Comparison of ENCODE assay signal across 36 cellular contexts in the genomic region with DNA sequence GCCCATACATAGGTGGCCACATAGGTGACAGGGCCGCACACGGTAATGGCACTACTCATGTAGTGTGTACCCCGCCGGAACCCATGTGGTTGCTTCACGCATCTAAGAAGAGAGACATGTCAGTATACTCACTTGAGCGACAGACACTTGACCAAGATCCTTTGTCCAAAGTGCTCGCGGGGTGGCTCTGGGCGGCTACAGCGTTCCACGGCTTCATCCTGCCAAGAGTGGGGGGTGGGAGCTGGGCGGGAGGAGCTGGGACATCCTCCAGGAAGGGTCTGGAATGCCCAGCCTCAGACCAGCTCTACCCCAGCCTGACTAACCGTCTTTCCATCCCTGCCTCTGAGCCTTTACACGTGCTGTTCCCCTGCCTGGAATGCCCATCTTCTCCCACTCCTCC. TPM values are rescaled to one million over a fixed set of nuclear protein-coding genes. Genes with fewer than 3 reads are reported as not detected.
DNase-seq lines count a peak whose midpoint lies in the region; ATAC-seq, FAIRE-seq and TF ChIP-seq lines count a peak whose summit lies in the region.
"Had no signal": no experiment of that assay in that cellular context is flagged by ENCODE, and none has a peak within 500 bp of the region (broad histone marks: within the 10 kb centered on the region; RNA-seq: fewer than 3 reads in every experiment).

No MANE protein-coding gene starts in this region.

- TF ChIP-seq EP300 in sigmoid colon (IDR thresholded peaks at IDR 0.05): no peak

- peak overlapping the region; percentile 72 to 78 for H3K27ac ChIP-seq in right atrium auricular region
- peak overlapping the region; percentile 58 to 65 for H3K27ac ChIP-seq in left lung
- H3K27ac ChIP-seq in sigmoid colon: peak overlapping the region; percentile 21 to 63 (median 39)
- peak overlapping the region; percentile 31 to 39 for H3K27ac ChIP-seq in uterus
- H3K27ac ChIP-seq: neural progenitor cell, prostate gland had no signal

- H3K36me3 ChIP-seq in right atrium auricular region: peaks cover 18% of the 10 kb centered on the region
- peaks cover 0 to 68% of the 10 kb centered on the region in 2 donors for H3K36me3 ChIP-seq in left lung
- H3K36me3 ChIP-seq in sigmoid colon: peaks cover 0 to 56% (median 20%) of the 10 kb centered on the region in 4 donors
- H3K36me3 ChIP-seq in uterus: no peaks in the 10 kb centered on the region
- H3K36me3 ChIP-seq: neural progenitor cell had no signal

- H3K27me3 Mint-ChIP-seq in activated CD4-positive, alpha-beta T cell treated with anti-CD3 and anti-CD28 coated beads, Interleukin-2, amount 10 ng/mL, durations not matched to agents 24 days and 14 days: peaks cover 2% of the 10 kb centered on the region
- H3K27me3 Mint-ChIP-seq: brain had no signal

- intact Hi-C loops in Right ventricle myocardium superior (cut with DNase I): loop anchor here (5.0 kb wide), 1 partner anchor 34 kb away; no protein-coding TSS in a partner anchor
- intact Hi-C loops in left lung (cut with DNase I): no loop called here
- intact Hi-C loops in sigmoid colon (cut with DNase I): no loop called here
- intact Hi-C loops in uterus (cut with DNase I; ENCODE audit: low total_unique reads): no loop called here
- intact Hi-C loops in activated CD4-positive, alpha-beta T cell treated with anti-CD3 and anti-CD28 coated beads, Interleukin-2, amount 10 ng/mL, durations not matched to agents 24 days and 14 days (cut with micrococcal nuclease): no loop called here

- H3K27ac Mint-ChIP-seq in activated CD4-positive, alpha-beta T cell treated with anti-CD3 and anti-CD28 coated beads, Interleukin-2, amount 10 ng/mL, durations not matched to agents 24 days and 14 days: no peak overlapping the region
- H3K27ac Mint-ChIP-seq: activated CD4-positive, alpha-beta memory T cell treated with anti-CD3 and anti-CD28 coated beads, Interleukin-2, amount 10 ng/mL, durations not matched to agents 7 days and 5 days; activated T-helper 1 cell treated with anti-CD3 and anti-CD28 coated beads, Interleukin-12 subunit alpha, Interleukin-12 subunit beta, Interleukin-2, Interleukin-4 antibody, amounts not matched to agents 30 ng/mL and 10 ng/mL and 1 ng/mL, durations not matched to agents 14 hours and 24 hours and 36 hours; brain; CD4-positive, alpha-beta T cell; H9; neural progenitor cell; T-helper 17 cell had no signal

- no peak for FAIRE-seq in RCC 7860 (lab: Jason Lieb, UNC)
- FAIRE-seq: endothelial cell of umbilical vein had no signal

- TF ChIP-seq POLR2A in sigmoid colon (IDR thresholded peaks at IDR 0.05) (no peak), uterus (IDR thresholded peaks at IDR 0.05) (no peak)

- no peak for ATAC-seq in Right ventricle myocardium superior (ENCODE audit: poor library complexity)
- no peak for ATAC-seq in left lung
- ATAC-seq: T-helper 17 cell had no signal

- H3K4me1 ChIP-seq in right atrium auricular region: peaks cover 0 to 39% of the 10 kb centered on the region in 2 donors
- H3K4me1 ChIP-seq in left lung: peaks cover 0 to 49% of the 10 kb centered on the region in 2 donors
- peaks cover 0 to 18% (median 8%) of the 10 kb centered on the region in 4 donors for H3K4me1 ChIP-seq in sigmoid colon
- H3K4me1 ChIP-seq in uterus: no peaks in the 10 kb centered on the region
- H3K4me1 ChIP-seq: neural progenitor cell, prostate gland had no signal

- H3K36me3 Mint-ChIP-seq in activated CD4-positive, alpha-beta T cell treated with anti-CD3 and anti-CD28 coated beads, Interleukin-2, amount 10 ng/mL, durations not matched to agents 24 days and 14 days (ENCODE audit: low read depth): no peaks in the 10 kb centered on the region
- H3K36me3 Mint-ChIP-seq: neural progenitor cell had no signal

- no peak overlapping the region for H3K4me3 Mint-ChIP-seq in activated CD4-positive, alpha-beta T cell treated with anti-CD3 and anti-CD28 coated beads, Interleukin-2, amount 10 ng/mL, durations not matched to agents 24 days and 14 days
- H3K4me3 Mint-ChIP-seq: activated CD4-positive, alpha-beta memory T cell treated with anti-CD3 and anti-CD28 coated beads, Interleukin-2, amount 10 ng/mL, durations not matched to agents 7 days and 5 days; activated T-helper 1 cell treated with anti-CD3 and anti-CD28 coated beads, Interleukin-12 subunit alpha, Interleukin-12 subunit beta, Interleukin-2, Interleukin-4 antibody, amounts not matched to agents 30 ng/mL and 10 ng/mL and 1 ng/mL, durations not matched to agents 14 hours and 24 hours and 36 hours; brain; CD4-positive, alpha-beta T cell; H9; neural progenitor cell; T-helper 17 cell had no signal

- no peaks in the 10 kb centered on the region for H3K9me3 ChIP-seq in right atrium auricular region
- no peaks in the 10 kb centered on the region for H3K9me3 ChIP-seq in left lung
- no peaks in the 10 kb centered on the region for H3K9me3 ChIP-seq in sigmoid colon
- H3K9me3 ChIP-seq in uterus: no peaks in the 10 kb centered on the region
- H3K9me3 ChIP-seq: MG63, prostate gland, SK-N-SH, testis had no signal

- H3K9me3 Mint-ChIP-seq in activated CD4-positive, alpha-beta T cell treated with anti-CD3 and anti-CD28 coated beads, Interleukin-2, amount 10 ng/mL, durations not matched to agents 24 days and 14 days: no peaks in the 10 kb centered on the region
- H3K9me3 Mint-ChIP-seq: activated CD4-positive, alpha-beta memory T cell treated with anti-CD3 and anti-CD28 coated beads, Interleukin-2, amount 10 ng/mL, durations not matched to agents 7 days and 5 days; activated T-helper 1 cell treated with anti-CD3 and anti-CD28 coated beads, Interleukin-12 subunit alpha, Interleukin-12 subunit beta, Interleukin-2, Interleukin-4 antibody, amounts not matched to agents 30 ng/mL and 10 ng/mL and 1 ng/mL, durations not matched to agents 14 hours and 24 hours and 36 hours; brain; CD4-positive, alpha-beta T cell; H9; neural progenitor cell had no signal

- 90 to 93% methylated on average over 14 of the region's 14 CpGs for WGBS in sigmoid colon, 2 donors

- no peaks in the 10 kb centered on the region for H3K27me3 ChIP-seq in right atrium auricular region
- H3K27me3 ChIP-seq in left lung: no peaks in the 10 kb centered on the region
- no peaks in the 10 kb centered on the region for H3K27me3 ChIP-seq in sigmoid colon
- no peaks in the 10 kb centered on the region for H3K27me3 ChIP-seq in uterus
- H3K27me3 ChIP-seq: MG63, neural progenitor cell, testis had no signal

- H3K4me1 Mint-ChIP-seq in activated CD4-positive, alpha-beta T cell treated with anti-CD3 and anti-CD28 coated beads, Interleukin-2, amount 10 ng/mL, durations not matched to agents 24 days and 14 days: no peaks in the 10 kb centered on the region

- DNase-seq in right atrium auricular region (ENCODE audit: low spot score): no peak
- no peak for DNase-seq in Right ventricle myocardium superior
- no peak for DNase-seq in left lung
- DNase-seq in sigmoid colon: no peak
- DNase-seq in uterus: no peak
- DNase-seq in activated CD4-positive, alpha-beta T cell treated with anti-CD3 and anti-CD28 coated beads, Interleukin-2, amount 10 ng/mL, durations not matched to agents 24 days and 14 days: no peak
- no peak for DNase-seq in stimulated activated CD4-positive, alpha-beta T cell treated with anti-CD3 and anti-CD28 coated beads, Interleukin-4, amount 100 ng/mL, for 1 hour
- DNase-seq in RCC 7860 (ENCODE audit: low spot score): no peak
- DNase-seq: activated CD4-positive, alpha-beta memory T cell treated with anti-CD3 and anti-CD28 coated beads, Interleukin-2, amount 10 ng/mL, durations not matched to agents 7 days and 5 days; activated CD4-positive, CD25-positive, alpha-beta regulatory T cell treated with anti-CD3 and anti-CD28 coated beads, Interleukin-2, amount 50 U/mL, for 72 hours; activated CD8-positive, alpha-beta memory T cell treated with anti-CD3 and anti-CD28 coated beads, Interleukin-2, amount 50 U/mL, for 48 hours; activated naive CD4-positive, alpha-beta T cell treated with Interleukin-2 at 50 U/mL for 16 hours; AML-193; CD4-positive, alpha-beta T cell; DMS79 treated with DMSO at 0.1 percent for 48 hours; GDM1; H9; islet precursor cell; KG1; mesenchymal stem cell; MG63; NCI-H2029 treated with DMSO at 0.1 percent for 48 hours; NCI-H2227 treated with DMSO at 0.1 percent for 48 hours; NCI-H526 treated with DMSO at 0.1 percent for 48 hours; NK-92 treated with Interleukin-12 subunit alpha and Interleukin-12 subunit beta, amount 100 ng/mL, for 24 hours; SK-N-SH; stimulated activated naive CD4-positive, alpha-beta T cell treated with Interleukin-2 at 50 U/mL for 16 hours; T-helper 17 cell had no signal

- no peak overlapping the region for H3K4me3 ChIP-seq in right atrium auricular region
- H3K4me3 ChIP-seq in left lung: no peak overlapping the region
- H3K4me3 ChIP-seq in sigmoid colon: no peak overlapping the region
- H3K4me3 ChIP-seq in uterus: no peak overlapping the region
- H3K4me3 ChIP-seq: MG63, neural progenitor cell, prostate gland, testis had no signal

- no peak for TF ChIP-seq CTCF in right atrium auricular region (IDR thresholded peaks at IDR 0.05)
- TF ChIP-seq CTCF in left lung (IDR thresholded peaks at IDR 0.05): no peak
- TF ChIP-seq CTCF in sigmoid colon (IDR thresholded peaks at IDR 0.05): no peak
- TF ChIP-seq CTCF in uterus (IDR thresholded peaks at IDR 0.05): no peak

RNA-seq across cellular contexts. Expression of a gene that starts 8.5 kb away (rescaled TPM):
- total RNA-seq in right atrium auricular region: 1 to 10 TPM in 1 of 2 donors, not detected in 1; 1.3 TPM
- 0.40 TPM for total RNA-seq in Right ventricle myocardium superior
- not detected for total RNA-seq in left lung
- total RNA-seq in sigmoid colon: not detected
- polyA plus RNA-seq in sigmoid colon: 1 to 10 TPM in 1 of 3 donors, not detected in 2; 8.1 TPM
- 1 to 10 TPM in 1 of 4 donors, not detected in 3; 3.0 TPM for total RNA-seq in uterus
- total RNA-seq in activated CD4-positive, alpha-beta T cell treated with anti-CD3 and anti-CD28 coated beads, Interleukin-2, amount 10 ng/mL, durations not matched to agents 24 days and 14 days: not detected in 2 replicates
- total RNA-seq: A673; activated CD4-positive, alpha-beta memory T cell treated with anti-CD3 and anti-CD28 coated beads, Interleukin-2, amount 10 ng/mL, durations not matched to agents 7 days and 5 days; activated T-helper 1 cell treated with anti-CD3 and anti-CD28 coated beads, Interleukin-12 subunit alpha, Interleukin-12 subunit beta, Interleukin-2, Interleukin-4 antibody, amounts not matched to agents 30 ng/mL and 10 ng/mL and 1 ng/mL, durations not matched to agents 14 hours and 24 hours and 36 hours; CD4-positive, alpha-beta T cell; chondrocyte; endothelial cell of umbilical vein; H9; prostate gland; T-helper 17 cell; testis had no signal
- polyA plus RNA-seq: endothelial cell of umbilical vein had no signal

RNA-seq across cellular contexts. Expression of a gene that starts 14.4 kb away (rescaled TPM):
- 10 to 100 TPM; 12.7 to 49.4 TPM for total RNA-seq in right atrium auricular region
- 32.0 TPM for total RNA-seq in Right ventricle myocardium superior
- total RNA-seq in left lung: 10 to 100 TPM; 65.6 to 97.9 TPM
- total RNA-seq in sigmoid colon: 10 to 100 TPM; 17.1 to 39.9 (median 20.8) TPM
- 10 to 100 TPM in 2 of 3 donors, 1 to 10 TPM in 1; 8.8 to 40.5 (median 16.2) TPM for polyA plus RNA-seq in sigmoid colon
- total RNA-seq in uterus: 10 to 100 TPM; 13.5 to 89.4 (median 38.6) TPM
- total RNA-seq in activated CD4-positive, alpha-beta T cell treated with anti-CD3 and anti-CD28 coated beads, Interleukin-2, amount 10 ng/mL, durations not matched to agents 24 days and 14 days: 1.2 and 2.2 TPM in 2 replicates

RNA-seq across cellular contexts. Expression of a gene that starts 48.0 kb away (rescaled TPM):
- total RNA-seq in right atrium auricular region (not detected), Right ventricle myocardium superior (not detected), left lung (not detected), sigmoid colon (not detected), uterus (not detected)
- polyA plus RNA-seq in sigmoid colon: under 1 TPM in 1 of 3 donors, not detected in 2; 0.07 TPM
- not detected in 2 replicates for total RNA-seq in activated CD4-positive, alpha-beta T cell treated with anti-CD3 and anti-CD28 coated beads, Interleukin-2, amount 10 ng/mL, durations not matched to agents 24 days and 14 days
- total RNA-seq: A673; activated CD4-positive, alpha-beta memory T cell treated with anti-CD3 and anti-CD28 coated beads, Interleukin-2, amount 10 ng/mL, durations not matched to agents 7 days and 5 days; activated T-helper 1 cell treated with anti-CD3 and anti-CD28 coated beads, Interleukin-12 subunit alpha, Interleukin-12 subunit beta, Interleukin-2, Interleukin-4 antibody, amounts not matched to agents 30 ng/mL and 10 ng/mL and 1 ng/mL, durations not matched to agents 14 hours and 24 hours and 36 hours; CD4-positive, alpha-beta T cell; chondrocyte; endothelial cell of umbilical vein; H9; T-helper 17 cell had no signal
- polyA plus RNA-seq: endothelial cell of umbilical vein, SK-N-SH had no signal

RNA-seq across cellular contexts. Expression of a gene that starts 50.6 kb away (rescaled TPM):
- total RNA-seq in right atrium auricular region (100 to 1,000 TPM; 445 to 622 TPM), Right ventricle myocardium superior (383 TPM), left lung (100 to 1,000 TPM; 179 to 194 TPM), sigmoid colon (1,000 to 10,000 TPM in 2 of 4 donors, 100 to 1,000 TPM in 2; 691 to 1,314 (median 1,068) TPM), uterus (100 to 1,000 TPM; 326 to 762 (median 535) TPM)
- 100 to 1,000 TPM in 1 of 3 donors, 10 to 100 TPM in 2; 29.8 to 130 (median 89.4) TPM for polyA plus RNA-seq in sigmoid colon
- total RNA-seq in activated CD4-positive, alpha-beta T cell treated with anti-CD3 and anti-CD28 coated beads, Interleukin-2, amount 10 ng/mL, durations not matched to agents 24 days and 14 days: 3.0 and 3.3 TPM in 2 replicates
- total RNA-seq: CD4-positive, alpha-beta T cell had no signal
